Comparison of ENCODE assay signal across 20 cellular contexts in the genomic region with DNA sequence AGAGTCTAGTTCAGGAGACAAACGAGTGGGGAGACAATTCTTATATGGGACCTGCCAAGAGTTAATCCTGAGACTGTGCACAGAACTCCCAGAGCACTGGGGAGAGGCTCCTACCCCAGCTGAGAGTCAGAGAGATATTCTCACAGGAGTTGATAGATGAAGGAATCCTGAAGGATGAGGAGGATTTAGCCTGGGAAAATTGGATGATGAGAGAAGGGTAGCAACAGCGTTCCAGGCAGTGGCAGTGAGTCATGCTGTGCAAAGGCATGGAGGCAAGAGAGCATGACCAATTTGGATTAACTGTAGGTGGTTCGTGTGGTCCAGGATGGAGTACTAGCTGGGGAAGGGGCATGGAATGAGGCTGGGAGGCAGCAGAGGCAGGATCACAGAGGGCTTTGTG.
A peak's percentile ranks its signal among the peaks of the same experiment; 100 is the strongest.
DNase-seq lines count a peak whose midpoint lies in the region; ATAC-seq and TF ChIP-seq lines count a peak whose summit lies in the region.
"Had no signal": no experiment of that assay in that cellular context is flagged by ENCODE, and none has a peak within 500 bp of the region (broad histone marks: within the 10 kb centered on the region; RNA-seq: fewer than 3 reads in every experiment).

No MANE protein-coding gene starts in this region.

- no peak for ATAC-seq in foreskin keratinocyte
- ATAC-seq: psoas muscle had no signal

- no peak for TF ChIP-seq CTCF in astrocyte of the spinal cord (IDR thresholded peaks at IDR 0.05; ENCODE audit: low read depth, low read length)
- TF ChIP-seq CTCF in foreskin keratinocyte (conservative IDR thresholded peaks at IDR 0.05), result no peak

- H3K4me1 ChIP-seq in foreskin keratinocyte, result no peaks in the 10 kb centered on the region
- H3K4me1 ChIP-seq: colonic mucosa, psoas muscle had no signal

- no peaks in the 10 kb centered on the region for H3K27me3 ChIP-seq in foreskin keratinocyte
- H3K27me3 ChIP-seq: colonic mucosa had no signal

- in situ Hi-C loops in astrocyte of the spinal cord (cut with HindIII; ENCODE audit: low sequenced_read_pairs), result no loop called here

- no peak overlapping the region for H3K4me3 ChIP-seq in astrocyte of the spinal cord (ENCODE audit: low read depth, low read length)
- H3K4me3 ChIP-seq: colonic mucosa, PC-9, psoas muscle had no signal

- DNase-seq in GM03348 (ENCODE audit: low spot score) (peak; percentile 39), M059J (ENCODE audit: low read depth) (peak; percentile 64), astrocyte of the spinal cord (ENCODE audit: low read depth, low spot score) (peak; percentile 34), renal cortical epithelial cell (ENCODE audit: low read depth) (peak; percentile 36), T-helper 1 cell (no peak), foreskin keratinocyte (no peak), middle frontal gyrus (ENCODE audit: extremely low spot score, low spot score) (no peak)
- DNase-seq: activated gamma-delta T cell; activated T-cell treated with anti-CD3 and anti-CD28 coated beads, Interleukin-2, amount 50 U/mL, for 1 hour; CD4-positive, alpha-beta T cell; colonic mucosa; DMS 273 treated with DMSO at 0.1 percent for 48 hours; mesendoderm; NCI-H1092; NCI-H1930; NCI-H774; PC-9; psoas muscle; SHP77 treated with DMSO at 0.1 percent for 48 hours; SW 1271 had no signal

- H3K27ac ChIP-seq in foreskin keratinocyte, result no peak overlapping the region
- H3K27ac ChIP-seq: colonic mucosa, PC-9, psoas muscle had no signal

Comparison
In these comparisons a context has a peak if more than half of its experiments do, and no peak if none do; other contexts are left out.
1. DNase-seq: peak in GM03348 (single experiment), M059J (single experiment), astrocyte of the spinal cord (single experiment) and renal cortical epithelial cell (single experiment); none in T-helper 1 cell (0 of 5), foreskin keratinocyte (0 of 2) and middle frontal gyrus (single experiment).